1 cellular context compared by ENCODE assay signal in genomic region chr4:144644368-144645101, GRCh38.
TF ChIP-seq lines count a peak whose summit lies in the region.

No MANE protein-coding gene starts in this region.

TF ChIP-seq in IMR-90, 13 proteins besides CTCF, POLR2A, EP300 and RAD21:
- no peak for TF ChIP-seq FOS (IDR thresholded peaks at IDR 0.05; ENCODE audit: low read depth, low read length)
- no peak for TF ChIP-seq RCOR1 (IDR thresholded peaks at IDR 0.05; ENCODE audit: insufficient replicate concordance, low read length)
- TF ChIP-seq RFX5 (IDR thresholded peaks at IDR 0.05; ENCODE audit: low read depth, low read length), result no peak
- TF ChIP-seq BHLHE40 (IDR thresholded peaks at IDR 0.05; ENCODE audit: low read depth, low read length), result no peak
- TF ChIP-seq CEBPB (IDR thresholded peaks at IDR 0.05; ENCODE audit: low read depth, low read length), result no peak
- no peak for TF ChIP-seq MAZ (IDR thresholded peaks at IDR 0.05; ENCODE audit: borderline replicate concordance, low read depth, low read length)
- TF ChIP-seq ELK1 (IDR thresholded peaks at IDR 0.05; ENCODE audit: borderline replicate concordance, low read depth, low read length), result no peak
- TF ChIP-seq NFE2L2 (IDR thresholded peaks at IDR 0.05; ENCODE audit: low read depth, low read length), result no peak
- TF ChIP-seq CHD1 (IDR thresholded peaks at IDR 0.05; ENCODE audit: low read depth, low read length), result no peak
- no peak for TF ChIP-seq MXI1 (IDR thresholded peaks at IDR 0.05; ENCODE audit: borderline replicate concordance, low read depth, low read length)
- TF ChIP-seq MAFK (IDR thresholded peaks at IDR 0.05; ENCODE audit: low read depth, low read length), result no peak
- TF ChIP-seq SMC3 (IDR thresholded peaks at IDR 0.05; ENCODE audit: low read depth, low read length), result no peak
- no peak for TF ChIP-seq USF2 (IDR thresholded peaks at IDR 0.05; ENCODE audit: low read depth, low read length)
TF ChIP-seq in IMR-90: peak in this region for 0.
